In genomic region chr5:171469336-171469735, GRCh38 we compare ENCODE assay signal across 11 cellular contexts.
"Had no signal": no experiment of that assay in that cellular context is flagged by ENCODE, and none has a peak within 500 bp of the region (broad histone marks: within the 10 kb centered on the region; RNA-seq: fewer than 3 reads in every experiment).

No MANE protein-coding gene starts in this region.

- ATAC-seq: body of pancreas; gastroesophageal sphincter; stimulated activated naive CD8-positive, alpha-beta T cell treated with anti-CD3 and anti-CD28 coated beads, Interleukin-15, amount 100 ng/mL, for 72 hours had no signal

- DNase-seq: activated CD4-positive, alpha-beta T cell treated with anti-CD3 and anti-CD28 coated beads, Interleukin-2, amount 50 U/mL, for 1 hour; activated T-cell treated with anti-CD3 and anti-CD28 coated beads, Interleukin-2, amount 50 U/mL, for 1 hour; body of pancreas; central memory CD4-positive, alpha-beta T cell; effector CD8-positive, alpha-beta T cell; kidney glomerular epithelial cell; stimulated activated CD4-positive, alpha-beta T cell treated with anti-CD3 and anti-CD28 coated beads, Interleukin-15, amount 100 ng/mL, for 24 hours; stimulated activated CD4-positive, alpha-beta T cell treated with anti-CD3 and anti-CD28 coated beads, Interleukin-4, amount 100 ng/mL, for 4 hours; stimulated activated naive CD8-positive, alpha-beta T cell treated with anti-CD3 and anti-CD28 coated beads, Interleukin-15, amount 100 ng/mL, for 72 hours; testis had no signal
